8 cellular contexts compared by ENCODE assay signal in genomic region chr22:23749747-23750373, GRCh38. TPM values are rescaled to one million over a fixed set of nuclear protein-coding genes. Genes with fewer than 3 reads are reported as not detected.
DNase-seq lines count a peak whose midpoint lies in the region; ATAC-seq, FAIRE-seq and TF ChIP-seq lines count a peak whose summit lies in the region.

No MANE protein-coding gene starts in this region.

- H3K4me1 ChIP-seq in adipocyte (ENCODE audit: control insufficient read depth, insufficient read depth, low read length) = peaks cover 11% of the 10 kb centered on the region
- H3K4me1 ChIP-seq in lower lobe of right lung = peaks cover 14% of the 10 kb centered on the region
- H3K4me1 ChIP-seq in small intestine (ENCODE audit: control insufficient read depth in 2 of 2, insufficient read depth in 1 of 2, low read depth in 1 of 2, low read length in 1 of 2) = no peaks in the 10 kb centered on the region

- H3K27me3 ChIP-seq in adipocyte (replicated peaks; ENCODE audit: control insufficient read depth, insufficient read depth, low read length) (no peaks in the 10 kb centered on the region), lower lobe of right lung (ENCODE audit: low read depth) (no peaks in the 10 kb centered on the region), small intestine (ENCODE audit: control insufficient read depth in 2 of 2, insufficient read depth in 2 of 2, low read length in 2 of 2) (no peaks in the 10 kb centered on the region)

- peaks cover 5% of the 10 kb centered on the region for H3K36me3 Mint-ChIP-seq in HFFc6 (ENCODE audit: low read depth)

- H3K36me3 ChIP-seq in adipocyte (ENCODE audit: control insufficient read depth, insufficient read depth, low read length, severe bottlenecking) (peaks cover 2% of the 10 kb centered on the region), lower lobe of right lung (peaks cover 3% of the 10 kb centered on the region), small intestine (ENCODE audit: control insufficient read depth in 2 of 2, insufficient read depth in 2 of 2, low read length in 2 of 2) (no peaks in the 10 kb centered on the region)

- H3K27ac ChIP-seq in lower lobe of right lung (no peak overlapping the region), small intestine (ENCODE audit: low read depth in 1 of 2, low read length in 1 of 2) (no peak overlapping the region)

- H3K27me3 Mint-ChIP-seq in HFFc6 (ENCODE audit: insufficient read depth) = peaks cover 2% of the 10 kb centered on the region

- no peaks in the 10 kb centered on the region for H3K9me3 ChIP-seq in adipocyte (ENCODE audit: control insufficient read depth, low read length)
- no peaks in the 10 kb centered on the region for H3K9me3 ChIP-seq in lower lobe of right lung
- H3K9me3 ChIP-seq in small intestine (ENCODE audit: control insufficient read depth, low read depth) = no peaks in the 10 kb centered on the region

- H3K27ac Mint-ChIP-seq in HFFc6 = no peak overlapping the region

- no peak overlapping the region for H3K9ac ChIP-seq in adipocyte (ENCODE audit: low read length)

- FAIRE-seq in small intestine (lab: Jason Lieb, UNC) = no peak

- peak overlapping the region; percentile 78 for H3K4me3 ChIP-seq in AG04449 (ENCODE audit: low read depth, low read length)
- H3K4me3 ChIP-seq in adipocyte (ENCODE audit: low read length) = peak overlapping the region; percentile 90
- H3K4me3 ChIP-seq in lower lobe of right lung = peak overlapping the region; percentile 70
- peak overlapping the region in 1 of 2 donors; percentile 82 for H3K4me3 ChIP-seq in small intestine (ENCODE audit: low read depth in 1 of 2, low read length in 2 of 2)

- ATAC-seq in lower lobe of right lung (no peak), GM21528 (IDR thresholded peaks at IDR 0.05; ENCODE audit: low FRiP score, unreplicated experiment) (no peak)

- TF ChIP-seq CTCF in AG04449 (IDR thresholded peaks at IDR 0.05; ENCODE audit: insufficient read depth, low read length, missing control alignments) (no peak), HFFc6 (IDR thresholded peaks at IDR 0.05) (no peak), lower lobe of right lung (IDR thresholded peaks at IDR 0.05) (no peak)

- intact Hi-C loops in lower lobe of right lung (cut with DNase I) = no loop called here

- peaks cover 13% of the 10 kb centered on the region for H3K4me1 Mint-ChIP-seq in HFFc6 (ENCODE audit: low read depth)

- WGBS in small intestine, 3 donors = 65 to 81% (median 76%) methylated on average over 13 of the region's 13 CpGs

- CTCF ChIA-PET in AG04449 (lab: Yijun Ruan, JAX) = interaction anchor here (1.3 to 2.0 kb wide), 3 partner anchors 13 to 100 kb away, joined by 3 to 10 read pairs (median 7); partner anchors contain the start of gene CHCHD10

- no peaks in the 10 kb centered on the region for H3K9me3 Mint-ChIP-seq in HFFc6

- H3K4me3 Mint-ChIP-seq in HFFc6 = peak overlapping the region; percentile 93

- POLR2A ChIA-PET in AG04449 (lab: Yijun Ruan, JAX) = no interaction called here

- DNase-seq in AG04449 (ENCODE audit: low read depth, low spot score) (no peak), HFFc6 (no peak), adipocyte (ENCODE audit: low read depth) (peak; percentile 4), lower lobe of right lung (no peak), NK-92 (lab: John Stamatoyannopoulos, UW; ENCODE audit: unreplicated experiment) (no peak), NCI-H82 treated with DMSO at 0.1 percent for 48 hours (lab: John Stamatoyannopoulos, UW; ENCODE audit: unreplicated experiment) (no peak), small intestine (no peak)

RNA-seq across cellular contexts. Expression of gene ZNF70, which starts 1.1 kb away (rescaled TPM):
- total RNA-seq in HFFc6 (2021; fragmentation: NEBNext Ultra II Directional; extraction: Animal tissue kit (Norgen Biotek cat#: 25700)) = 1 to 10 TPM; 6.0 to 7.0 (median 6.4) TPM
- 5.7 TPM for total RNA-seq in lower lobe of right lung
- under 1 TPM in 2 of 3 donors, not detected in 1; 0.27 to 0.98 TPM for polyA plus RNA-seq in small intestine

RNA-seq across cellular contexts. Expression of gene VPREB3, which starts 4.4 kb away (rescaled TPM):
- under 1 TPM in 2 of 6 experiments, not detected in 4; 0.33 to 0.57 TPM for total RNA-seq in HFFc6 (2021; fragmentation: NEBNext Ultra II Directional; extraction: Animal tissue kit (Norgen Biotek cat#: 25700))
- not detected for total RNA-seq in lower lobe of right lung
- polyA plus RNA-seq in small intestine = 1 to 10 TPM in 1 of 3 donors, not detected in 2; 6.2 TPM

RNA-seq across cellular contexts. Expression of gene C22orf15, which starts 12.9 kb away (rescaled TPM):
- 1 to 10 TPM in 3 of 6 experiments, under 1 TPM in 3; 0.48 to 4.0 (median 1.1) TPM for total RNA-seq in HFFc6 (2021; fragmentation: NEBNext Ultra II Directional; extraction: Animal tissue kit (Norgen Biotek cat#: 25700))
- total RNA-seq in lower lobe of right lung = 5.9 TPM
- polyA plus RNA-seq in small intestine = under 1 TPM in 1 of 3 donors, not detected in 2; 0.07 TPM

RNA-seq across cellular contexts. Expression of gene CHCHD10, which starts 17.9 kb away (rescaled TPM):
- 100 to 1,000 TPM in 4 of 6 experiments, 10 to 100 TPM in 2; 89.3 to 117 (median 106) TPM for total RNA-seq in HFFc6 (2021; fragmentation: NEBNext Ultra II Directional; extraction: Animal tissue kit (Norgen Biotek cat#: 25700))
- 114 TPM for total RNA-seq in lower lobe of right lung
- 100 to 1,000 TPM; 212 to 544 (median 351) TPM for polyA plus RNA-seq in small intestine

RNA-seq across cellular contexts. Expression of gene MMP11, which starts 22.8 kb away (rescaled TPM):
- 1 to 10 TPM; 1.7 to 3.6 (median 2.7) TPM for total RNA-seq in HFFc6 (2021; fragmentation: NEBNext Ultra II Directional; extraction: Animal tissue kit (Norgen Biotek cat#: 25700))
- 1.9 TPM for total RNA-seq in lower lobe of right lung
- 1 to 10 TPM in 2 of 3 donors, not detected in 1; 1.1 to 1.7 TPM for polyA plus RNA-seq in small intestine
